1 cellular context compared by ENCODE assay signal in genomic region chr1:156214024-156214748, GRCh38.
TF ChIP-seq lines count a peak whose summit lies in the region.

No MANE protein-coding gene starts in this region.

TF ChIP-seq in K562, 482 proteins besides CTCF, POLR2A, EP300 and RAD21 (continues in another document):
- TF ChIP-seq SOX6 (IDR thresholded peaks at IDR 0.05) (0 out of 2 replicates have a peak, but pooled peaks have one; percentile 36), ATF1 (CRISPR knock-in tag; IDR thresholded peaks at IDR 0.05) (no peak), ATF1 (tag; IDR thresholded peaks at IDR 0.05) (0 out of 2 replicates have a peak, but pooled peaks have one; percentile 11), JUN (IDR thresholded peaks at IDR 0.05; ENCODE audit: borderline replicate concordance, low read depth, low read length) (peak; percentile 42; the same call in 1 of the 2 replicates), JUN (CRISPR knock-in tag; IDR thresholded peaks at IDR 0.05; ENCODE audit: borderline replicate concordance) (no peak), ZNF121 (CRISPR knock-in tag; conservative IDR thresholded peaks at IDR 0.05) (no peak), NONO (IDR thresholded peaks at IDR 0.05; ENCODE audit: low read depth in 2 of 2, low read length in 1 of 2) (no peak), SAFB (IDR thresholded peaks at IDR 0.05; ENCODE audit: borderline replicate concordance, low read depth, low read length) (no peak), SMARCC2 (IDR thresholded peaks at IDR 0.05; ENCODE audit: low read depth) (0 out of 2 replicates have a peak, but pooled peaks have one; percentile 30), ATF3 (IDR thresholded peaks at IDR 0.05) (peak; percentile 89), ATF3 (CRISPR knock-in tag; conservative IDR thresholded peaks at IDR 0.05) (no peak), ZC3H4 (CRISPR knock-in tag; IDR thresholded peaks at IDR 0.05; ENCODE audit: borderline replicate concordance) (peak; percentile 45; the same call in 1 of the 2 replicates), GATAD2A (IDR thresholded peaks at IDR 0.05) (0 out of 2 replicates have a peak, but pooled peaks have one; percentile 33), NBN (IDR thresholded peaks at IDR 0.05; ENCODE audit: low read depth) (0 out of 2 replicates have a peak, but pooled peaks have one; percentile 21), HDAC8 (tag; IDR thresholded peaks at IDR 0.05) (no peak), ZNF224 (CRISPR knock-in tag; IDR thresholded peaks at IDR 0.05) (no peak), C11orf30 (IDR thresholded peaks at IDR 0.05; ENCODE audit: low read depth) (peak; percentile 91), ZNF184 (CRISPR knock-in tag; IDR thresholded peaks at IDR 0.05) (no peak), HDAC1 (IDR thresholded peaks at IDR 0.05) (peak in 1 of 2 experiments; percentile 58; a peak in 2 of 4 replicates), ZBTB34 (CRISPR knock-in tag; IDR thresholded peaks at IDR 0.05) (no peak), ZNF445 (CRISPR knock-in tag; IDR thresholded peaks at IDR 0.05; ENCODE audit: low read depth) (no peak), ELK1 (CRISPR knock-in tag; IDR thresholded peaks at IDR 0.05) (no peak), ZNF354B (CRISPR knock-in tag; IDR thresholded peaks at IDR 0.05) (no peak), BACH1 (tag; IDR thresholded peaks at IDR 0.05) (peak; percentile 85; the same call in 1 of the 2 replicates), ZNF316 (IDR thresholded peaks at IDR 0.05) (peak; percentile 98), MEIS2 (IDR thresholded peaks at IDR 0.05; ENCODE audit: partially characterized antibody) (peak; percentile 86), USF2 (CRISPR knock-in tag; IDR thresholded peaks at IDR 0.05) (no peak), EGR1 (conservative IDR thresholded peaks at IDR 0.05) (0 out of 2 replicates have a peak, but pooled peaks have one; percentile 17), KAT7 (CRISPR knock-in tag; IDR thresholded peaks at IDR 0.05; ENCODE audit: borderline replicate concordance) (0 out of 2 replicates have a peak, but pooled peaks have one; percentile 5), ZBTB11 (CRISPR knock-in tag; IDR thresholded peaks at IDR 0.05) (0 out of 6 replicates have a peak, but pooled peaks of 1 of the 3 experiments have one; percentile 9), RUNX1 (IDR thresholded peaks at IDR 0.05; ENCODE audit: low read depth) (no peak), TFAP4 (CRISPR knock-in tag; IDR thresholded peaks at IDR 0.05; ENCODE audit: borderline replicate concordance) (peak; percentile 84), BCLAF1 (IDR thresholded peaks at IDR 0.05; ENCODE audit: borderline replicate concordance in 1 of 2, control insufficient read depth in 1 of 2, low read depth in 2 of 2, low read length in 1 of 2) (no peak), L3MBTL2 (IDR thresholded peaks at IDR 0.05) (peak; percentile 61), MAFK (IDR thresholded peaks at IDR 0.05; ENCODE audit: low read length) (peak; percentile 83), GABPB1 (CRISPR knock-in tag; IDR thresholded peaks at IDR 0.05) (no peak), MNT (conservative IDR thresholded peaks at IDR 0.05) (peak; percentile 51 to 55; a peak in 3 of 4 replicates), SMARCA4 (IDR thresholded peaks at IDR 0.05) (peak; percentile 69), POLR2B (IDR thresholded peaks at IDR 0.05; ENCODE audit: low read depth, partially characterized antibody) (no peak), TAL1 (IDR thresholded peaks at IDR 0.05) (no peak), ARNT (IDR thresholded peaks at IDR 0.05) (0 out of 4 replicates have a peak, but pooled peaks of 1 of the 2 experiments have one; percentile 25), E2F6 (IDR thresholded peaks at IDR 0.05; ENCODE audit: borderline replicate concordance in 1 of 2, extremely low read depth in 1 of 2, insufficient read depth in 1 of 2, insufficient read length in 1 of 2, low read depth in 1 of 2, low read length in 1 of 2, poor library complexity in 1 of 2, severe bottlenecking in 1 of 2) (peak in 1 of 2 experiments; percentile 13), IFI16 (CRISPR knock-in tag; IDR thresholded peaks at IDR 0.05) (no peak), TOE1 (IDR thresholded peaks at IDR 0.05; ENCODE audit: borderline replicate concordance) (peak; percentile 53; the same call in 1 of the 2 replicates), TOE1 (CRISPR knock-in tag; IDR thresholded peaks at IDR 0.05; ENCODE audit: borderline replicate concordance, low read depth) (no peak), TAF9B (IDR thresholded peaks at IDR 0.05; ENCODE audit: partially characterized antibody) (peak; percentile 57), FOXA3 (CRISPR knock-in tag; conservative IDR thresholded peaks at IDR 0.05 in 1 of 2, IDR thresholded peaks at IDR 0.05 in 1 of 2) (peak in 1 of 2 experiments; percentile 83; a peak in 2 of 4 replicates), CBFA2T3 (IDR thresholded peaks at IDR 0.05) (peak; percentile 44; the same call in 1 of the 2 replicates), RCOR1 (IDR thresholded peaks at IDR 0.05; ENCODE audit: borderline replicate concordance in 1 of 2, low read depth in 2 of 2, low read length in 2 of 2) (no peak), PTBP1 (IDR thresholded peaks at IDR 0.05; ENCODE audit: low read depth, low read length) (no peak), ARID1B (IDR thresholded peaks at IDR 0.05) (peak; percentile 66), JUND (IDR thresholded peaks at IDR 0.05; ENCODE audit: borderline replicate concordance, low read depth, low read length) (peak; percentile 63), JUND (tag; IDR thresholded peaks at IDR 0.05; ENCODE audit: borderline replicate concordance, low read depth, low read length) (no peak; the same call in 2 of the 3 replicates)
